26 cellular contexts compared by ENCODE assay signal in the genomic region with DNA sequence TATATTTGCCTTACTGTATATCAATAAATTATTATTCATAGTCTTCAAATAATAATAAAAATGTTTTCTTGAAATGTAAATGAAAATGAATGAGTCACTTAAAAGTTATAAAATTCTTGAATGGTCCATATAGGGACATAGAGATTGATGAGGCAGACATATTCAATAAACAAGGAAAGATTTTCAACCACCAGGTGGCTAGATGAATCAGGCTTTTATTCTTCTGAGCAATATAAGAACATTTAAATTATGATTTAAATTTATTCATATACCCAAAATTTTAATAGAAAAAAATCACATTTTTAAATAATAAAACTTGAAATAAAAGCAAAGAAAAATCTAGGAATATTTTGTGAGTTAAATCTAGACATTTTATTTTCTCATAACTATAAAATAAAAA.
"Had no signal": no experiment of that assay in that cellular context is flagged by ENCODE, and none has a peak within 500 bp of the region (broad histone marks: within the 10 kb centered on the region; RNA-seq: fewer than 3 reads in every experiment).

No MANE protein-coding gene starts in this region.

- H3K27me3 ChIP-seq: adrenal gland, body of pancreas, cardiac muscle cell, esophagus muscularis mucosa, foreskin keratinocyte, left lung, suprapubic skin, tibial artery had no signal

- H3K4me3 Mint-ChIP-seq: activated CD4-positive, alpha-beta memory T cell treated with anti-CD3 and anti-CD28 coated beads for 36 hours; activated CD4-positive, alpha-beta T cell treated with anti-CD3 and anti-CD28 coated beads, Interleukin-2, amount 10 ng/mL, durations not matched to agents 24 days and 14 days; activated naive CD4-positive, alpha-beta T cell treated with anti-CD3 and anti-CD28 coated beads for 36 hours; activated naive CD8-positive, alpha-beta T cell treated with anti-CD3 and anti-CD28 coated beads for 36 hours; activated T-helper 1 cell treated with anti-CD3 and anti-CD28 coated beads, Interleukin-12 subunit alpha, Interleukin-12 subunit beta, Interleukin-2, Interleukin-4 antibody, amounts not matched to agents 30 ng/mL and 10 ng/mL and 1 ng/mL, durations not matched to agents 14 hours and 24 hours and 36 hours; natural killer cell treated with Interleukin-12 subunit alpha and Interleukin-12 subunit beta and Interleukin-15 and Interleukin-18, amount 100 ng/mL, for 72 hours had no signal

- ATAC-seq: body of pancreas; foreskin keratinocyte; lower lobe of right lung; natural killer cell treated with Interleukin-12 subunit alpha and Interleukin-12 subunit beta and Interleukin-15 and Interleukin-18, amount 100 ng/mL, for 72 hours; right cardiac atrium had no signal

- H3K27me3 Mint-ChIP-seq: activated CD4-positive, alpha-beta memory T cell treated with anti-CD3 and anti-CD28 coated beads for 36 hours; activated CD4-positive, alpha-beta T cell treated with anti-CD3 and anti-CD28 coated beads, Interleukin-2, amount 10 ng/mL, durations not matched to agents 24 days and 14 days; activated naive CD8-positive, alpha-beta T cell treated with anti-CD3 and anti-CD28 coated beads for 36 hours; natural killer cell treated with Interleukin-12 subunit alpha and Interleukin-12 subunit beta and Interleukin-15 and Interleukin-18, amount 100 ng/mL, for 72 hours had no signal

- H3K4me1 ChIP-seq: adrenal gland, body of pancreas, esophagus muscularis mucosa, foreskin keratinocyte, left lung, lower lobe of right lung, suprapubic skin, tibial artery had no signal

- H3K27ac Mint-ChIP-seq: activated CD4-positive, alpha-beta memory T cell treated with anti-CD3 and anti-CD28 coated beads for 36 hours; activated CD4-positive, alpha-beta T cell treated with anti-CD3 and anti-CD28 coated beads, Interleukin-2, amount 10 ng/mL, durations not matched to agents 24 days and 14 days; activated naive CD4-positive, alpha-beta T cell treated with anti-CD3 and anti-CD28 coated beads for 36 hours; activated naive CD8-positive, alpha-beta T cell treated with anti-CD3 and anti-CD28 coated beads for 36 hours; activated T-helper 1 cell treated with anti-CD3 and anti-CD28 coated beads, Interleukin-12 subunit alpha, Interleukin-12 subunit beta, Interleukin-2, Interleukin-4 antibody, amounts not matched to agents 30 ng/mL and 10 ng/mL and 1 ng/mL, durations not matched to agents 14 hours and 24 hours and 36 hours; natural killer cell treated with Interleukin-12 subunit alpha and Interleukin-12 subunit beta and Interleukin-15 and Interleukin-18, amount 100 ng/mL, for 72 hours had no signal

- H3K4me1 Mint-ChIP-seq: activated CD4-positive, alpha-beta T cell treated with anti-CD3 and anti-CD28 coated beads, Interleukin-2, amount 10 ng/mL, durations not matched to agents 24 days and 14 days; activated naive CD8-positive, alpha-beta T cell treated with anti-CD3 and anti-CD28 coated beads for 36 hours had no signal

- DNase-seq: activated CD4-positive, alpha-beta memory T cell treated with anti-CD3 and anti-CD28 coated beads for 36 hours; activated CD4-positive, alpha-beta T cell treated with anti-CD3 and anti-CD28 coated beads, Interleukin-2, amount 10 ng/mL, durations not matched to agents 24 days and 14 days; activated CD4-positive, CD25-positive, alpha-beta regulatory T cell treated with anti-CD3 and anti-CD28 coated beads, Interleukin-2, amount 50 U/mL, for 72 hours; activated CD8-positive, alpha-beta memory T cell treated with anti-CD3 and anti-CD28 coated beads, Interleukin-2, amount 50 U/mL, for 4 hours; activated effector memory CD4-positive, alpha-beta T cell treated with anti-CD3 and anti-CD28 coated beads, Interleukin-2, amount 50 U/mL, for 16 hours; activated naive CD4-positive, alpha-beta T cell treated with anti-CD3 and anti-CD28 coated beads for 36 hours; activated naive CD8-positive, alpha-beta T cell treated with anti-CD3 and anti-CD28 coated beads for 36 hours; activated T-cell treated with anti-CD3 and anti-CD28 coated beads, Interleukin-2, amount 50 U/mL, for 1 hour; adrenal gland; aorta; body of pancreas; cerebellar nuclear complex; cortex of kidney; foreskin keratinocyte; left lung; lower lobe of right lung; mesenchymal stem cell; posterior cingulate gyrus; right cardiac atrium; stimulated activated naive CD4-positive, alpha-beta T cell; tibial artery had no signal

- H3K9me3 Mint-ChIP-seq: activated CD4-positive, alpha-beta T cell treated with anti-CD3 and anti-CD28 coated beads, Interleukin-2, amount 10 ng/mL, durations not matched to agents 24 days and 14 days; activated naive CD8-positive, alpha-beta T cell treated with anti-CD3 and anti-CD28 coated beads for 36 hours; activated T-helper 1 cell treated with anti-CD3 and anti-CD28 coated beads, Interleukin-12 subunit alpha, Interleukin-12 subunit beta, Interleukin-2, Interleukin-4 antibody, amounts not matched to agents 30 ng/mL and 10 ng/mL and 1 ng/mL, durations not matched to agents 14 hours and 24 hours and 36 hours had no signal

- H3K9me3 ChIP-seq: adrenal gland, body of pancreas, esophagus muscularis mucosa, left lung, lower lobe of right lung, suprapubic skin, tibial artery had no signal

- H3K27ac ChIP-seq: adrenal gland, body of pancreas, cardiac muscle cell, esophagus muscularis mucosa, foreskin keratinocyte, left lung, lower lobe of right lung, suprapubic skin, tibial artery had no signal

- H3K36me3 Mint-ChIP-seq: activated CD4-positive, alpha-beta memory T cell treated with anti-CD3 and anti-CD28 coated beads for 36 hours; activated naive CD8-positive, alpha-beta T cell treated with anti-CD3 and anti-CD28 coated beads for 36 hours; natural killer cell treated with Interleukin-12 subunit alpha and Interleukin-12 subunit beta and Interleukin-15 and Interleukin-18, amount 100 ng/mL, for 72 hours had no signal
